Comparison of ENCODE assay signal across 9 cellular contexts in the genomic region with DNA sequence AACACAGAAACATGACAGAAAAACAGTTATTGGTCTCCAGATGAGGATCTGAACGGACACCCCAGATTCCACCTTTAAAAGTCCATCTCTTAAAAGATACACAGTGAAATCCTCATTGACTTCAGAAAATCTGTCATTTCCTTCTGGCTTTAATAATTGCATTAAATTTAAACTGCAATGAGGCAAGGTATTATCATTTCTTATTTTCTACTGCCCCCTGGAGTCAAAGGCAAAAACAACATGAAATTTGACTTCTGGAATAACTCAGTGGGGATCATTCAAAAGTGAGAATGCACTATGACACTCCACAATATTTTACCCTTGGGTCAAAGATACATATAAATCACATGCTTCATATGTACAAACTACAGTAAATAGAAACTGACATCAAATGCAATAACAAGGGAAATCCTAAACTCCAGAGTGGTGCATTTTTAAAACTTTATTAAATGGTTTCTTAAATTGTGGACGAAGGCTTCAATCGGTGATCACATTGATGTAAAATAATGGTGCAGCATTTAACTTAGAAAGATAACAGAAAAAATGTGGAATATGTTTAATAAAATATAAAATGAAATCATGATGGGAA. TPM values are rescaled to one million over a fixed set of nuclear protein-coding genes. Genes with fewer than 3 reads are reported as not detected.
DNase-seq lines count a peak whose midpoint lies in the region; ATAC-seq and TF ChIP-seq lines count a peak whose summit lies in the region.
"Had no signal": no experiment of that assay in that cellular context is flagged by ENCODE, and none has a peak within 500 bp of the region (broad histone marks: within the 10 kb centered on the region; RNA-seq: fewer than 3 reads in every experiment).

No MANE protein-coding gene starts in this region.

- no TSS peak for BruUV-seq in PC-9 (replicated peaks; lab: Mats Ljungman, UMichigan)

- no peaks in the 10 kb centered on the region for H3K36me3 Mint-ChIP-seq in activated T-cell treated with anti-CD3 and anti-CD28 coated beads, Interleukin-2, amount 50 U/mL, for 24 hours (ENCODE audit: low read depth)
- H3K36me3 Mint-ChIP-seq: activated naive CD4-positive, alpha-beta T cell treated with anti-CD3 and anti-CD28 coated beads, Interleukin-2, amount 50 U/mL, for 72 hours had no signal

- peaks cover 3% of the 10 kb centered on the region for H3K27me3 Mint-ChIP-seq in activated T-cell treated with anti-CD3 and anti-CD28 coated beads, Interleukin-2, amount 50 U/mL, for 24 hours

- POLR2A ChIA-PET in PC-9 (lab: Charles Lee; ENCODE audit: unreplicated experiment) = no interaction called here

- no peak overlapping the region for H3K27ac ChIP-seq in right atrium auricular region
- H3K27ac ChIP-seq in PC-9 = no peak overlapping the region
- H3K27ac ChIP-seq in effector memory CD4-positive, alpha-beta T cell (ENCODE audit: insufficient read depth, low read length, poor library complexity, severe bottlenecking) = no peak overlapping the region

- H4K20me1 ChIP-seq in PC-9 (ENCODE audit: insufficient read depth) = no peaks in the 10 kb centered on the region

- H3F3A ChIP-seq in PC-9 (ENCODE audit: insufficient read depth, low read depth) = no peaks in the 10 kb centered on the region

- ATAC-seq in Right ventricle myocardium inferior = no peak
- ATAC-seq: activated naive CD4-positive, alpha-beta T cell treated with anti-CD3 and anti-CD28 coated beads, Interleukin-2, amount 50 U/mL, for 72 hours had no signal

- H3K4me3 Mint-ChIP-seq in activated T-cell treated with anti-CD3 and anti-CD28 coated beads, Interleukin-2, amount 50 U/mL, for 24 hours = no peak overlapping the region

- CTCF ChIA-PET in PC-9 (lab: Charles Lee) = no interaction called here

- H3K27me3 ChIP-seq in right atrium auricular region = no peaks in the 10 kb centered on the region
- H3K27me3 ChIP-seq in PC-9 (ENCODE audit: insufficient read depth, low read depth) = no peaks in the 10 kb centered on the region
- H3K27me3 ChIP-seq in effector memory CD4-positive, alpha-beta T cell (replicated peaks; ENCODE audit: control insufficient read depth, insufficient read depth, low read length, poor library complexity, severe bottlenecking) = no peaks in the 10 kb centered on the region

- no peak overlapping the region for H3K4me3 ChIP-seq in right atrium auricular region
- H3K4me3 ChIP-seq in PC-9 = no peak overlapping the region
- no peak overlapping the region for H3K4me3 ChIP-seq in fibroblast of the aortic adventitia (ENCODE audit: low read depth, low read length)
- no peak overlapping the region for H3K4me3 ChIP-seq in effector memory CD4-positive, alpha-beta T cell (ENCODE audit: insufficient read depth, low read depth, low read length, poor library complexity, severe bottlenecking)

- H3K9me2 ChIP-seq in PC-9 (ENCODE audit: insufficient read depth) = no peaks in the 10 kb centered on the region

- H3K27ac Mint-ChIP-seq in activated T-cell treated with anti-CD3 and anti-CD28 coated beads, Interleukin-2, amount 50 U/mL, for 24 hours = no peak overlapping the region
- H3K27ac Mint-ChIP-seq: activated naive CD4-positive, alpha-beta T cell treated with anti-CD3 and anti-CD28 coated beads, Interleukin-2, amount 50 U/mL, for 72 hours had no signal

- TF ChIP-seq CTCF in right atrium auricular region (IDR thresholded peaks at IDR 0.05) (peak; percentile 9 to 65), PC-9 (conservative IDR thresholded peaks at IDR 0.05) (peak; percentile 74), fibroblast of the aortic adventitia (IDR thresholded peaks at IDR 0.05; ENCODE audit: insufficient read depth, low read length) (peak; percentile 38)

- H3K36me3 ChIP-seq in right atrium auricular region (no peaks in the 10 kb centered on the region), PC-9 (ENCODE audit: low read depth) (no peaks in the 10 kb centered on the region)
- no peaks in the 10 kb centered on the region for H3K36me3 ChIP-seq in effector memory CD4-positive, alpha-beta T cell (ENCODE audit: control insufficient read depth, insufficient read depth, low read length)

- DNase-seq in right atrium auricular region (ENCODE audit: low spot score) (no peak), Right ventricle myocardium inferior (ENCODE audit: missing footprints) (no peak), PC-9 (no peak), fibroblast of the aortic adventitia (ENCODE audit: low read depth) (peak; percentile 8), T-helper 2 cell (no peak)
- no peak for DNase-seq in activated T-cell treated with anti-CD3 and anti-CD28 coated beads, Interleukin-2, amount 50 U/mL, for 24 hours
- DNase-seq in activated T-cell treated with anti-CD3 and anti-CD28 coated beads, Interleukin-2, amount 50 U/mL, for 1 hour = no peak
- DNase-seq in effector memory CD4-positive, alpha-beta T cell = no peak

- no peak overlapping the region for H2AFZ ChIP-seq in PC-9

- intact Hi-C loops in Right ventricle myocardium inferior (cut with DNase I) = loop anchor here (5.0 kb wide), 1 partner anchor 134 kb away; no protein-coding TSS in a partner anchor
- intact Hi-C loops in PC-9 (cut with micrococcal nuclease; ENCODE audit: unreplicated experiment) = loop anchor here (1.0 to 10.0 kb wide), 2 partner anchors 1406 to 1527 kb away; no protein-coding TSS in a partner anchor

- no peaks in the 10 kb centered on the region for H3K9me3 Mint-ChIP-seq in activated T-cell treated with anti-CD3 and anti-CD28 coated beads, Interleukin-2, amount 50 U/mL, for 24 hours

- H3K4me1 Mint-ChIP-seq in activated T-cell treated with anti-CD3 and anti-CD28 coated beads, Interleukin-2, amount 50 U/mL, for 24 hours (ENCODE audit: low read depth) = peaks cover 2% of the 10 kb centered on the region

- H3K4me1 ChIP-seq in right atrium auricular region = no peaks in the 10 kb centered on the region
- no peaks in the 10 kb centered on the region for H3K4me1 ChIP-seq in PC-9 (replicated peaks; ENCODE audit: insufficient read depth)
- no peaks in the 10 kb centered on the region for H3K4me1 ChIP-seq in effector memory CD4-positive, alpha-beta T cell (ENCODE audit: control insufficient read depth, insufficient read depth, low read length, poor library complexity, severe bottlenecking)

- H3K9me3 ChIP-seq in right atrium auricular region (no peaks in the 10 kb centered on the region), PC-9 (ENCODE audit: insufficient read depth, low read depth) (no peaks in the 10 kb centered on the region)
- H3K9me3 ChIP-seq in effector memory CD4-positive, alpha-beta T cell (ENCODE audit: control insufficient read depth, low read length) = no peaks in the 10 kb centered on the region

- H3K4me2 ChIP-seq in PC-9 = no peak overlapping the region

- no peaks in the 10 kb centered on the region for H3K79me2 ChIP-seq in PC-9 (ENCODE audit: low read depth)

RNA-seq across cellular contexts. Expression of a gene that starts 56.4 kb away (rescaled TPM):
- total RNA-seq in right atrium auricular region (not detected), Right ventricle myocardium inferior (not detected), PC-9 (2021) (not detected in 2 replicates), fibroblast of the aortic adventitia (ENCODE audit: low replicate concordance) (not detected in 2 replicates)
- total RNA-seq: activated naive CD4-positive, alpha-beta T cell treated with anti-CD3 and anti-CD28 coated beads, Interleukin-2, amount 50 U/mL, for 72 hours had no signal
